In the genomic region with DNA sequence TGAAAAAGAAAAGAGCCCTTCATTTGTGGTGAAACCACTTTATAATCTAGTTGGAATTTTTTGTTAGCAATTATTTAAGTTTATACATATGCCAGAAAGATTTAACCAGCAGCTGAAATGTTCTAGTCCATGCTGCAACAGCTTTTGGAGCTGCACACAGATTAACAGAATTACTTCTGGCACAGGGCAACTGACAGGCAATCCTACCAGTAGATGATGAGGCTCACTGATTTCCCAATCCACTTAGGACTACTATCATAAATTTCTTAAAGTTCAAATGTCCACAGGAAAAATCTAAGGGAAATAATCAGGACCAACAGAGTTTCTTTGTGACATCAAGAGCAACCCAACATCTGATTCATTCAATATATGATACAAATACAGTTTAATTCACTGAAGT, we compare ENCODE assay signal across 22 cellular contexts.
"Had no signal": no experiment of that assay in that cellular context is flagged by ENCODE, and none has a peak within 500 bp of the region (broad histone marks: within the 10 kb centered on the region; RNA-seq: fewer than 3 reads in every experiment).

No MANE protein-coding gene starts in this region.

- H3K9me3 ChIP-seq: ovary, prostate gland had no signal

- ATAC-seq: activated CD4-positive, alpha-beta T cell treated with anti-CD3 and anti-CD28 coated beads for 36 hours; activated T-cell treated with anti-CD3 and anti-CD28 coated beads, Interleukin-2, amount 50 U/mL, for 4 hours; natural killer cell; stimulated activated memory B cell treated with anti-CD40 and anti-IgM and Interleukin-4, amounts not matched to agents 10 μg/mL and 1 μg/mL and 100 μg/mL, for 72 hours had no signal

- H3K4me3 ChIP-seq: ovary, prostate gland, stomach, suprapubic skin, transverse colon, uterus had no signal

- H3K4me1 ChIP-seq: prostate gland, suprapubic skin, uterus had no signal

- DNase-seq: activated B cell treated with CpG ODN at 0.5 μM for 24 hours; activated CD4-positive, alpha-beta T cell treated with anti-CD3 and anti-CD28 coated beads for 36 hours; activated CD4-positive, alpha-beta T cell treated with anti-CD3 and anti-CD28 coated beads, Interleukin-2, amount 50 U/mL, for 4 hours; activated CD8-positive, alpha-beta memory T cell treated with anti-CD3 and anti-CD28 coated beads, Interleukin-2, amount 50 U/mL, for 48 hours; activated naive CD4-positive, alpha-beta T cell; activated naive CD8-positive, alpha-beta T cell treated with anti-CD3 and anti-CD28 coated beads for 36 hours; activated T-cell treated with anti-CD3 and anti-CD28 coated beads, Interleukin-2, amount 50 U/mL, for 4 hours; amygdala; mammary epithelial cell; midbrain; natural killer cell; ovary; small intestine; stimulated activated CD4-positive, alpha-beta T cell treated with anti-CD3 and anti-CD28 coated beads, Interleukin-2, amount 100 ng/mL, for 24 hours; stomach; T-helper 9 cell; transverse colon; uterus had no signal

- H3K27me3 ChIP-seq: ovary, stomach, suprapubic skin, transverse colon, uterus had no signal

- H3K27ac ChIP-seq: epithelial cell of prostate, ovary, prostate gland, stomach, suprapubic skin, transverse colon had no signal

- H3K36me3 ChIP-seq: ovary, prostate gland, stomach, suprapubic skin, transverse colon, uterus had no signal
